In genomic region chr12:80892597-80893445, GRCh38 we compare ENCODE assay signal across 15 cellular contexts. TPM values are rescaled to one million over a fixed set of nuclear protein-coding genes. Genes with fewer than 3 reads are reported as not detected.
DNase-seq lines count a peak whose midpoint lies in the region; ATAC-seq and TF ChIP-seq lines count a peak whose summit lies in the region.
"Had no signal": no experiment of that assay in that cellular context is flagged by ENCODE, and none has a peak within 500 bp of the region (broad histone marks: within the 10 kb centered on the region; RNA-seq: fewer than 3 reads in every experiment).

No MANE protein-coding gene starts in this region.

- POLR2A ChIA-PET in WTC11 (lab: Charles Lee): no interaction called here

- H3K27me3 ChIP-seq in aorta (ENCODE audit: control insufficient read depth in 1 of 2, insufficient read depth in 2 of 2, low read length in 1 of 2): no peaks in the 10 kb centered on the region
- H3K27me3 ChIP-seq: body of pancreas, stomach had no signal

- no peaks in the 10 kb centered on the region for H3K36me3 ChIP-seq in aorta (ENCODE audit: control insufficient read depth in 1 of 2, insufficient read depth in 2 of 2, low read length in 1 of 2)
- H3K36me3 ChIP-seq: prostate gland, stomach had no signal

- intact Hi-C loops in aorta (cut with DNase I): no loop called here

- H3K27ac Mint-ChIP-seq in WTC11: no peak overlapping the region

- H3K27me3 Mint-ChIP-seq in WTC11 (ENCODE audit: low read depth): peaks cover 9% of the 10 kb centered on the region; the same call in 1 of the 2 replicates

- H3K36me3 Mint-ChIP-seq in WTC11: no peaks in the 10 kb centered on the region

- H3K4me3 ChIP-seq in aorta (ENCODE audit: low read length in 2 of 2): no peak overlapping the region
- H3K4me3 ChIP-seq: body of pancreas, prostate gland, stomach had no signal

- H3K4me3 Mint-ChIP-seq in WTC11: no peak overlapping the region

- ATAC-seq in GM18511 (IDR thresholded peaks at IDR 0.05; ENCODE audit: unreplicated experiment): peak; percentile 53
- peak; percentile 69 for ATAC-seq in HG02588 (IDR thresholded peaks at IDR 0.05; ENCODE audit: unreplicated experiment)
- peak; percentile 46 for ATAC-seq in WTC11
- no peak for ATAC-seq in aorta (ENCODE audit: low FRiP score)
- no peak for ATAC-seq in GM18517 (IDR thresholded peaks at IDR 0.05; ENCODE audit: unreplicated experiment)
- ATAC-seq: activated CD4-positive, CD25-positive, alpha-beta regulatory T cell treated with anti-CD3 and anti-CD28 coated beads, Interleukin-2, amount 50 U/mL, for 24 hours; body of pancreas had no signal

- H3K4me1 Mint-ChIP-seq in WTC11: peaks cover 31% of the 10 kb centered on the region

- no peak for DNase-seq in WTC11 (ENCODE audit: low spot score)
- DNase-seq in NCI-H510A treated with DMSO at 0.1 percent for 48 hours (lab: John Stamatoyannopoulos, UW): no peak
- no peak for DNase-seq in aorta
- no peak for DNase-seq in SIG-M5 treated with dmso at 0.1 percent for 504 hours (lab: John Stamatoyannopoulos, UW; ENCODE audit: unreplicated experiment)
- DNase-seq: activated T-cell treated with anti-CD3 and anti-CD28 coated beads, Interleukin-2, amount 50 U/mL, for 48 hours; body of pancreas; hypothalamus; NCI-H1436 treated with DMSO at 0.1 percent for 48 hours; stimulated activated CD4-positive, alpha-beta T cell treated with anti-CD3 and anti-CD28 coated beads, Interleukin-4, amount 100 ng/mL, for 4 hours; stomach had no signal

- no peak for TF ChIP-seq CTCF in WTC11 (IDR thresholded peaks at IDR 0.05)

- H3K9me3 Mint-ChIP-seq in WTC11: no peaks in the 10 kb centered on the region

- H3K4me1 ChIP-seq in aorta (ENCODE audit: control insufficient read depth in 1 of 2, insufficient read depth in 2 of 2, low read length in 2 of 2): no peaks in the 10 kb centered on the region
- H3K4me1 ChIP-seq: body of pancreas, prostate gland, stomach had no signal

- no peak overlapping the region for H3K27ac ChIP-seq in aorta (ENCODE audit: low read depth in 1 of 2, low read length in 2 of 2)
- H3K27ac ChIP-seq: body of pancreas, prostate gland, stomach had no signal

- CTCF ChIA-PET in WTC11 (lab: Charles Lee): no interaction called here

- no peaks in the 10 kb centered on the region for H3K9me3 ChIP-seq in aorta (ENCODE audit: control insufficient read depth, low read length)
- H3K9me3 ChIP-seq: body of pancreas, prostate gland, stomach had no signal

- 40 to 44% methylated on average over 7 of the region's 7 CpGs for WGBS in aorta, 2 donors

TF ChIP-seq in WTC11, 78 proteins besides CTCF, POLR2A, EP300 and RAD21:
- TF ChIP-seq ESRRA (CRISPR knock-in tag; IDR thresholded peaks at IDR 0.05; ENCODE audit: borderline replicate concordance) (no peak), ZNF671 (CRISPR knock-in tag; IDR thresholded peaks at IDR 0.05) (no peak), TEAD4 (CRISPR knock-in tag; IDR thresholded peaks at IDR 0.05) (no peak), JUN (CRISPR knock-in tag; IDR thresholded peaks at IDR 0.05) (no peak), ERG (CRISPR knock-in tag; IDR thresholded peaks at IDR 0.05) (no peak), ZMAT4 (CRISPR knock-in tag; IDR thresholded peaks at IDR 0.05) (no peak), NR1H2 (CRISPR knock-in tag; IDR thresholded peaks at IDR 0.05) (no peak)

RNA-seq across cellular contexts. Expression of gene LIN7A, which starts 44.9 kb away (rescaled TPM):
- total RNA-seq in WTC11 (2021) (8.3 to 8.6 TPM (median 8.5 TPM) in 3 replicates), aorta (1 to 10 TPM; 5.7 to 5.8 TPM)
- polyA plus RNA-seq in aorta: 1 to 10 TPM in 1 of 2 donors, under 1 TPM in 1; 0.08 to 1.4 TPM

Comparison
In these comparisons a context has a peak if more than half of its experiments do, and no peak if none do; other contexts are left out.
1. ATAC-seq: peak in GM18511 (single experiment), HG02588 (single experiment) and WTC11 (single experiment); none in aorta (single experiment) and GM18517 (single experiment).